In the genomic region with DNA sequence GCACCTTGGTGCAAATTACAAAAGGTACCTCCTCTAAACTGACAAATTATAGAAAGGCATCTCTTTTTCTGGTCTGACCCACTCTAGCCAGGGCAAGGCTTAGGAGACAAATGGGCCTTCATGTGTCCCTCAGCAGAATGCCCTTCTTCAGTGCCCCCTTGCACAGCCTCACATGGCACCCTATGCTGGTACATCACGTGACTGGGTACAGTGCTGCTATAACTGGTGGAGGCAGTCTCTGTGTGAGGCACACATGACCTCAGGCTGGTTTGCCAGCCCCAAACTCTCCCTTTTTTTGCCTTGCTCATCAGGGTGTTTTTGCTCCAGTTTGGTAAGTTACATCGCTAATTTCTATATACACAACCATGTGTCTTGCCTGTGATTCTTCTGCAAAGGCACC, we compare ENCODE assay signal across 3 cellular contexts.
TF ChIP-seq lines count a peak whose summit lies in the region.

No MANE protein-coding gene starts in this region.

TF ChIP-seq in Ishikawa, 13 proteins besides CTCF, POLR2A, EP300 and RAD21:
- no peak for TF ChIP-seq CEBPB (IDR thresholded peaks at IDR 0.05)
- TF ChIP-seq, protein P1, sequence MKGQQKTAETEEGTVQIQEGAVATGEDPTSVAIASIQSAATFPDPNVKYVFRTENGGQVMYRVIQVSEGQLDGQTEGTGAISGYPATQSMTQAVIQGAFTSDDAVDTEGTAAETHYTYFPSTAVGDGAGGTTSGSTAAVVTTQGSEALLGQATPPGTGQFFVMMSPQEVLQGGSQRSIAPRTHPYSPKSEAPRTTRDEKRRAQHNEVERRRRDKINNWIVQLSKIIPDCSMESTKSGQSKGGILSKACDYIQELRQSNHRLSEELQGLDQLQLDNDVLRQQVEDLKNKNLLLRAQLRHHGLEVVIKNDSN (IDR thresholded peaks at IDR 0.05), result peak; percentile 30; the same call in 1 of the 2 replicates

TF ChIP-seq in K562, 482 proteins besides CTCF, POLR2A, EP300 and RAD21:
- TF ChIP-seq TBL1XR1 (IDR thresholded peaks at IDR 0.05; ENCODE audit: low read length in 2 of 2) (no peak), TOE1 (IDR thresholded peaks at IDR 0.05; ENCODE audit: borderline replicate concordance) (0 out of 2 replicates have a peak, but pooled peaks have one; percentile 23), TOE1 (CRISPR knock-in tag; IDR thresholded peaks at IDR 0.05; ENCODE audit: borderline replicate concordance, low read depth) (no peak), RAD51 (IDR thresholded peaks at IDR 0.05; ENCODE audit: borderline replicate concordance, low read depth) (peak; percentile 51; the same call in 1 of the 2 replicates), FOXP1 (CRISPR knock-in tag; IDR thresholded peaks at IDR 0.05) (no peak), TAF7 (tag; IDR thresholded peaks at IDR 0.05) (no peak)
- TF ChIP-seq, protein P2, sequence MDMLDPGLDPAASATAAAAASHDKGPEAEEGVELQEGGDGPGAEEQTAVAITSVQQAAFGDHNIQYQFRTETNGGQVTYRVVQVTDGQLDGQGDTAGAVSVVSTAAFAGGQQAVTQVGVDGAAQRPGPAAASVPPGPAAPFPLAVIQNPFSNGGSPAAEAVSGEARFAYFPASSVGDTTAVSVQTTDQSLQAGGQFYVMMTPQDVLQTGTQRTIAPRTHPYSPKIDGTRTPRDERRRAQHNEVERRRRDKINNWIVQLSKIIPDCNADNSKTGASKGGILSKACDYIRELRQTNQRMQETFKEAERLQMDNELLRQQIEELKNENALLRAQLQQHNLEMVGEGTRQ (CRISPR knock-in tag; IDR thresholded peaks at IDR 0.05), result peak; percentile 53; the same call in 1 of the 2 replicates
- TF ChIP-seq, protein P1 (CRISPR knock-in tag; IDR thresholded peaks at IDR 0.05), result peak; percentile 55
- TF ChIP-seq, protein P3, sequence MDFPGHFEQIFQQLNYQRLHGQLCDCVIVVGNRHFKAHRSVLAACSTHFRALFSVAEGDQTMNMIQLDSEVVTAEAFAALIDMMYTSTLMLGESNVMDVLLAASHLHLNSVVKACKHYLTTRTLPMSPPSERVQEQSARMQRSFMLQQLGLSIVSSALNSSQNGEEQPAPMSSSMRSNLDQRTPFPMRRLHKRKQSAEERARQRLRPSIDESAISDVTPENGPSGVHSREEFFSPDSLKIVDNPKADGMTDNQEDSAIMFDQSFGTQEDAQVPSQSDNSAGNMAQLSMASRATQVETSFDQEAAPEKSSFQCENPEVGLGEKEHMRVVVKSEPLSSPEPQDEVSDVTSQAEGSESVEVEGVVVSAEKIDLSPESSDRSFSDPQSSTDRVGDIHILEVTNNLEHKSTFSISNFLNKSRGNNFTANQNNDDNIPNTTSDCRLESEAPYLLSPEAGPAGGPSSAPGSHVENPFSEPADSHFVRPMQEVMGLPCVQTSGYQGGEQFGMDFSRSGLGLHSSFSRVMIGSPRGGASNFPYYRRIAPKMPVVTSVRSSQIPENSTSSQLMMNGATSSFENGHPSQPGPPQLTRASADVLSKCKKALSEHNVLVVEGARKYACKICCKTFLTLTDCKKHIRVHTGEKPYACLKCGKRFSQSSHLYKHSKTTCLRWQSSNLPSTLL (IDR thresholded peaks at IDR 0.05), result no peak
- TF ChIP-seq, protein P4, sequence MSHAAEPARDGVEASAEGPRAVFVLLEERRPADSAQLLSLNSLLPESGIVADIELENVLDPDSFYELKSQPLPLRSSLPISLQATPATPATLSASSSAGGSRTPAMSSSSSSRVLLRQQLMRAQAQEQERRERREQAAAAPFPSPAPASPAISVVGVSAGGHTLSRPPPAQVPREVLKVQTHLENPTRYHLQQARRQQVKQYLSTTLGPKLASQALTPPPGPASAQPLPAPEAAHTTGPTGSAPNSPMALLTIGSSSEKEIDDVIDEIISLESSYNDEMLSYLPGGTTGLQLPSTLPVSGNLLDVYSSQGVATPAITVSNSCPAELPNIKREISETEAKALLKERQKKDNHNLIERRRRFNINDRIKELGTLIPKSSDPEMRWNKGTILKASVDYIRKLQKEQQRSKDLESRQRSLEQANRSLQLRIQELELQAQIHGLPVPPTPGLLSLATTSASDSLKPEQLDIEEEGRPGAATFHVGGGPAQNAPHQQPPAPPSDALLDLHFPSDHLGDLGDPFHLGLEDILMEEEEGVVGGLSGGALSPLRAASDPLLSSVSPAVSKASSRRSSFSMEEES (CRISPR knock-in tag; IDR thresholded peaks at IDR 0.05), result peak; percentile 89

TF ChIP-seq in SK-N-SH, 30 proteins besides CTCF, POLR2A, EP300 and RAD21:
- TF ChIP-seq, protein P5, sequence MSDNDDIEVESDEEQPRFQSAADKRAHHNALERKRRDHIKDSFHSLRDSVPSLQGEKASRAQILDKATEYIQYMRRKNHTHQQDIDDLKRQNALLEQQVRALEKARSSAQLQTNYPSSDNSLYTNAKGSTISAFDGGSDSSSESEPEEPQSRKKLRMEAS (IDR thresholded peaks at IDR 0.05; ENCODE audit: low read depth), result no peak
- TF ChIP-seq, protein P1 (IDR thresholded peaks at IDR 0.05; ENCODE audit: borderline replicate concordance, low read depth), result no peak
- TF ChIP-seq POLR2AphosphoS5 (IDR thresholded peaks at IDR 0.05; ENCODE audit: low read depth, low read length) (no peak), NRF1 (IDR thresholded peaks at IDR 0.05; ENCODE audit: low read depth, low read length) (no peak), MEF2A (IDR thresholded peaks at IDR 0.05; ENCODE audit: borderline replicate concordance, low read depth) (no peak), FOXJ3 (CRISPR knock-in tag; IDR thresholded peaks at IDR 0.05) (no peak), YY1 (IDR thresholded peaks at IDR 0.05; ENCODE audit: low read depth) (no peak), TAF1 (IDR thresholded peaks at IDR 0.05; ENCODE audit: borderline replicate concordance, low read depth, low read length) (no peak), SIN3A (IDR thresholded peaks at IDR 0.05; ENCODE audit: borderline replicate concordance, low read depth, low read length) (no peak), RCOR1 (IDR thresholded peaks at IDR 0.05; ENCODE audit: low read length) (no peak)
- TF ChIP-seq, protein P6, sequence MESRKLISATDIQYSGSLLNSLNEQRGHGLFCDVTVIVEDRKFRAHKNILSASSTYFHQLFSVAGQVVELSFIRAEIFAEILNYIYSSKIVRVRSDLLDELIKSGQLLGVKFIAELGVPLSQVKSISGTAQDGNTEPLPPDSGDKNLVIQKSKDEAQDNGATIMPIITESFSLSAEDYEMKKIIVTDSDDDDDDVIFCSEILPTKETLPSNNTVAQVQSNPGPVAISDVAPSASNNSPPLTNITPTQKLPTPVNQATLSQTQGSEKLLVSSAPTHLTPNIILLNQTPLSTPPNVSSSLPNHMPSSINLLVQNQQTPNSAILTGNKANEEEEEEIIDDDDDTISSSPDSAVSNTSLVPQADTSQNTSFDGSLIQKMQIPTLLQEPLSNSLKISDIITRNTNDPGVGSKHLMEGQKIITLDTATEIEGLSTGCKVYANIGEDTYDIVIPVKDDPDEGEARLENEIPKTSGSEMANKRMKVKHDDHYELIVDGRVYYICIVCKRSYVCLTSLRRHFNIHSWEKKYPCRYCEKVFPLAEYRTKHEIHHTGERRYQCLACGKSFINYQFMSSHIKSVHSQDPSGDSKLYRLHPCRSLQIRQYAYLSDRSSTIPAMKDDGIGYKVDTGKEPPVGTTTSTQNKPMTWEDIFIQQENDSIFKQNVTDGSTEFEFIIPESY (IDR thresholded peaks at IDR 0.05; ENCODE audit: borderline replicate concordance, low read depth), result no peak
- TF ChIP-seq, protein P7, sequence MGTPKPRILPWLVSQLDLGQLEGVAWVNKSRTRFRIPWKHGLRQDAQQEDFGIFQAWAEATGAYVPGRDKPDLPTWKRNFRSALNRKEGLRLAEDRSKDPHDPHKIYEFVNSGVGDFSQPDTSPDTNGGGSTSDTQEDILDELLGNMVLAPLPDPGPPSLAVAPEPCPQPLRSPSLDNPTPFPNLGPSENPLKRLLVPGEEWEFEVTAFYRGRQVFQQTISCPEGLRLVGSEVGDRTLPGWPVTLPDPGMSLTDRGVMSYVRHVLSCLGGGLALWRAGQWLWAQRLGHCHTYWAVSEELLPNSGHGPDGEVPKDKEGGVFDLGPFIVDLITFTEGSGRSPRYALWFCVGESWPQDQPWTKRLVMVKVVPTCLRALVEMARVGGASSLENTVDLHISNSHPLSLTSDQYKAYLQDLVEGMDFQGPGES (IDR thresholded peaks at IDR 0.05; ENCODE audit: low read depth, low read length), result no peak
- TF ChIP-seq, protein P8, sequence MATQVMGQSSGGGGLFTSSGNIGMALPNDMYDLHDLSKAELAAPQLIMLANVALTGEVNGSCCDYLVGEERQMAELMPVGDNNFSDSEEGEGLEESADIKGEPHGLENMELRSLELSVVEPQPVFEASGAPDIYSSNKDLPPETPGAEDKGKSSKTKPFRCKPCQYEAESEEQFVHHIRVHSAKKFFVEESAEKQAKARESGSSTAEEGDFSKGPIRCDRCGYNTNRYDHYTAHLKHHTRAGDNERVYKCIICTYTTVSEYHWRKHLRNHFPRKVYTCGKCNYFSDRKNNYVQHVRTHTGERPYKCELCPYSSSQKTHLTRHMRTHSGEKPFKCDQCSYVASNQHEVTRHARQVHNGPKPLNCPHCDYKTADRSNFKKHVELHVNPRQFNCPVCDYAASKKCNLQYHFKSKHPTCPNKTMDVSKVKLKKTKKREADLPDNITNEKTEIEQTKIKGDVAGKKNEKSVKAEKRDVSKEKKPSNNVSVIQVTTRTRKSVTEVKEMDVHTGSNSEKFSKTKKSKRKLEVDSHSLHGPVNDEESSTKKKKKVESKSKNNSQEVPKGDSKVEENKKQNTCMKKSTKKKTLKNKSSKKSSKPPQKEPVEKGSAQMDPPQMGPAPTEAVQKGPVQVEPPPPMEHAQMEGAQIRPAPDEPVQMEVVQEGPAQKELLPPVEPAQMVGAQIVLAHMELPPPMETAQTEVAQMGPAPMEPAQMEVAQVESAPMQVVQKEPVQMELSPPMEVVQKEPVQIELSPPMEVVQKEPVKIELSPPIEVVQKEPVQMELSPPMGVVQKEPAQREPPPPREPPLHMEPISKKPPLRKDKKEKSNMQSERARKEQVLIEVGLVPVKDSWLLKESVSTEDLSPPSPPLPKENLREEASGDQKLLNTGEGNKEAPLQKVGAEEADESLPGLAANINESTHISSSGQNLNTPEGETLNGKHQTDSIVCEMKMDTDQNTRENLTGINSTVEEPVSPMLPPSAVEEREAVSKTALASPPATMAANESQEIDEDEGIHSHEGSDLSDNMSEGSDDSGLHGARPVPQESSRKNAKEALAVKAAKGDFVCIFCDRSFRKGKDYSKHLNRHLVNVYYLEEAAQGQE (IDR thresholded peaks at IDR 0.05; ENCODE audit: low read depth, low read length), result no peak
